Comparison of ENCODE assay signal across 29 cellular contexts in genomic region chr20:60813066-60813465, GRCh38.
"Had no signal": no experiment of that assay in that cellular context is flagged by ENCODE, and none has a peak within 500 bp of the region (broad histone marks: within the 10 kb centered on the region; RNA-seq: fewer than 3 reads in every experiment).

No MANE protein-coding gene starts in this region.

- H3K4me1 Mint-ChIP-seq: stimulated activated effector memory CD8-positive, alpha-beta T cell treated with anti-CD3 and anti-CD28 coated beads, Interleukin-12 subunit alpha, Interleukin-12 subunit beta, amount 100 ng/mL, for 72 hours; stimulated activated memory B cell treated with anti-CD40 and anti-IgM and Interleukin-4, amounts not matched to agents 10 μg/mL and 1 μg/mL and 100 μg/mL, for 72 hours; stimulated activated naive B cell treated with anti-CD40 and anti-IgM and Interleukin-4, amounts not matched to agents 10 μg/mL and 1 μg/mL and 100 μg/mL, for 72 hours; stimulated activated naive CD8-positive, alpha-beta T cell treated with anti-CD3 and anti-CD28 coated beads, Interleukin-15, amount 100 ng/mL, for 72 hours had no signal

- H3K27ac ChIP-seq: stomach, suprapubic skin, testis, thoracic aorta, thyroid gland, tibial artery, tibial nerve, transverse colon, upper lobe of left lung, upper lobe of right lung, uterus, vagina had no signal

- H3K36me3 Mint-ChIP-seq: stimulated activated effector memory CD8-positive, alpha-beta T cell treated with anti-CD3 and anti-CD28 coated beads, Interleukin-12 subunit alpha, Interleukin-12 subunit beta, amount 100 ng/mL, for 72 hours; stimulated activated memory B cell treated with anti-CD40 and anti-IgM and Interleukin-4, amounts not matched to agents 10 μg/mL and 1 μg/mL and 100 μg/mL, for 72 hours; stimulated activated naive B cell treated with anti-CD40 and anti-IgM and Interleukin-4, amounts not matched to agents 10 μg/mL and 1 μg/mL and 100 μg/mL, for 72 hours; type B pancreatic cell had no signal

- H3K4me3 Mint-ChIP-seq: stimulated activated effector memory CD8-positive, alpha-beta T cell treated with anti-CD3 and anti-CD28 coated beads, Interleukin-12 subunit alpha, Interleukin-12 subunit beta, amount 100 ng/mL, for 72 hours; stimulated activated memory B cell treated with anti-CD40 and anti-IgM and Interleukin-4, amounts not matched to agents 10 μg/mL and 1 μg/mL and 100 μg/mL, for 72 hours; stimulated activated naive B cell treated with anti-CD40 and anti-IgM and Interleukin-4, amounts not matched to agents 10 μg/mL and 1 μg/mL and 100 μg/mL, for 72 hours; stimulated activated naive CD8-positive, alpha-beta T cell treated with anti-CD3 and anti-CD28 coated beads, Interleukin-15, amount 100 ng/mL, for 72 hours; stimulated activated naive CD8-positive, alpha-beta T cell treated with anti-CD3 and anti-CD28 coated beads, Interleukin-15, Interleukin-2, amounts not matched to agents 100 ng/mL and 50 ng/mL, for 24 hours; type B pancreatic cell had no signal

- H3K27me3 Mint-ChIP-seq: stimulated activated memory B cell treated with anti-CD40 and anti-IgM and Interleukin-4, amounts not matched to agents 10 μg/mL and 1 μg/mL and 100 μg/mL, for 72 hours; stimulated activated naive B cell treated with anti-CD40 and anti-IgM and Interleukin-4, amounts not matched to agents 10 μg/mL and 1 μg/mL and 100 μg/mL, for 72 hours; stimulated activated naive CD8-positive, alpha-beta T cell treated with anti-CD3 and anti-CD28 coated beads, Interleukin-15, amount 100 ng/mL, for 72 hours had no signal

- DNase-seq: stimulated activated CD4-positive, alpha-beta T cell treated with anti-CD3 and anti-CD28 coated beads, Interleukin-2, amount 100 ng/mL, for 48 hours; stimulated activated CD4-positive, alpha-beta T cell treated with anti-CD3 and anti-CD28 coated beads, Interleukin-4, amount 100 ng/mL, for 1 hour; stimulated activated CD4-positive, alpha-beta T cell treated with anti-CD3 and anti-CD28 coated beads, Interleukin-4, amount 100 ng/mL, for 24 hours; stimulated activated CD4-positive, alpha-beta T cell treated with anti-CD3 and anti-CD28 coated beads, Interleukin-4, amount 100 ng/mL, for 4 hours; stimulated activated CD8-positive, alpha-beta memory T cell treated with anti-CD3 and anti-CD28 coated beads, Interleukin-4, amount 100 ng/mL, for 48 hours; stimulated activated naive B cell treated with anti-CD40 and anti-IgM and Interleukin-4, amounts not matched to agents 10 μg/mL and 1 μg/mL and 100 μg/mL, for 72 hours; stimulated activated naive CD4-positive, alpha-beta T cell; stimulated activated naive CD4-positive, alpha-beta T cell treated with Interleukin-2 at 50 U/mL for 16 hours; stimulated activated naive CD8-positive, alpha-beta T cell treated with anti-CD3 and anti-CD28 coated beads, Interleukin-15, amount 100 ng/mL, for 72 hours; stimulated activated naive CD8-positive, alpha-beta T cell treated with anti-CD3 and anti-CD28 coated beads, Interleukin-15, Interleukin-2, amounts not matched to agents 100 U/mL and 50 U/mL, for 24 hours; stomach; substantia nigra; testis; tibial artery; transverse colon; trophoblast cell; upper lobe of left lung; upper lobe of right lung; uterus had no signal

- H3K36me3 ChIP-seq: stomach, suprapubic skin, thoracic aorta, thyroid gland, tibial artery, tibial nerve, transverse colon, upper lobe of left lung, upper lobe of right lung, uterus, vagina had no signal

- H3K27ac Mint-ChIP-seq: stimulated activated effector memory CD8-positive, alpha-beta T cell treated with anti-CD3 and anti-CD28 coated beads, Interleukin-12 subunit alpha, Interleukin-12 subunit beta, amount 100 ng/mL, for 72 hours; stimulated activated memory B cell treated with anti-CD40 and anti-IgM and Interleukin-4, amounts not matched to agents 10 μg/mL and 1 μg/mL and 100 μg/mL, for 72 hours; stimulated activated naive B cell treated with anti-CD40 and anti-IgM and Interleukin-4, amounts not matched to agents 10 μg/mL and 1 μg/mL and 100 μg/mL, for 72 hours; stimulated activated naive CD8-positive, alpha-beta T cell treated with anti-CD3 and anti-CD28 coated beads, Interleukin-15, amount 100 ng/mL, for 72 hours; stimulated activated naive CD8-positive, alpha-beta T cell treated with anti-CD3 and anti-CD28 coated beads, Interleukin-15, Interleukin-2, amounts not matched to agents 100 ng/mL and 50 ng/mL, for 24 hours; type B pancreatic cell had no signal

- H3K4me3 ChIP-seq: stomach, suprapubic skin, testis, thoracic aorta, thyroid gland, tibial artery, tibial nerve, transverse colon, upper lobe of left lung, upper lobe of right lung, uterus, vagina had no signal

- FAIRE-seq: urothelium cell line had no signal

- H3K27me3 ChIP-seq: suprapubic skin, testis, thyroid gland, tibial artery, tibial nerve, transverse colon, upper lobe of left lung, upper lobe of right lung, uterus, vagina had no signal

- ATAC-seq: stimulated activated effector memory CD8-positive, alpha-beta T cell treated with anti-CD3 and anti-CD28 coated beads, Interleukin-12 subunit alpha, Interleukin-12 subunit beta, amount 100 ng/mL, for 72 hours; stimulated activated memory B cell treated with anti-CD40 and anti-IgM and Interleukin-4, amounts not matched to agents 10 μg/mL and 1 μg/mL and 100 μg/mL, for 72 hours; stimulated activated naive B cell treated with anti-CD40 and anti-IgM and Interleukin-4, amounts not matched to agents 10 μg/mL and 1 μg/mL and 100 μg/mL, for 72 hours; stimulated activated naive CD8-positive, alpha-beta T cell treated with anti-CD3 and anti-CD28 coated beads, Interleukin-15, amount 100 ng/mL, for 72 hours; stimulated activated naive CD8-positive, alpha-beta T cell treated with anti-CD3 and anti-CD28 coated beads, Interleukin-15, Interleukin-2, amounts not matched to agents 100 U/mL and 50 U/mL, for 24 hours; upper lobe of right lung had no signal

- H3K9me3 ChIP-seq: testis, thoracic aorta, thyroid gland, tibial artery, transverse colon, upper lobe of left lung, upper lobe of right lung, uterus, vagina had no signal

- H3K4me1 ChIP-seq: stomach, suprapubic skin, testis, thyroid gland, tibial artery, tibial nerve, transverse colon, upper lobe of left lung, upper lobe of right lung, uterus, vagina had no signal
